In the genomic region with DNA sequence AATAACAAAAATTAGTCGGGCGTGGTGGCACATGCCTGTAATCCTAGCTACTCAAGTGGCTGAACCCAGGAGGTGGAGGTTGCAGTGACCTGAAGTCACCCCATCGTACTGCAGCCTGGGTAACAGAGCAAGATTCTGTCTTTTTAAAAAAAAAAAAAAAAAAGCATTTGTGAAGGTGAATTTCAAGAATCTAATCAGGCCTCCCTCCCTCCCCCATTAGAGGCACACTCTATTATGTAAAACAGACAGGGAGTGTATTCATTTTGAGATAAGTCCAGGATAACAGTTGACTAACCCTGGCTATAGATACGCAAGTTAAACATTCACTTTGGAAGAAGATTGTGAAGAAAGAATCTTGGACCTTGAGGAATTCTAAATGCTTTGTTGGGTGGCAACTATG, we compare ENCODE assay signal across 13 cellular contexts. TPM values are rescaled to one million over a fixed set of nuclear protein-coding genes. Genes with fewer than 3 reads are reported as not detected.
DNase-seq lines count a peak whose midpoint lies in the region; ATAC-seq and TF ChIP-seq lines count a peak whose summit lies in the region.
"Had no signal": no experiment of that assay in that cellular context is flagged by ENCODE, and none has a peak within 500 bp of the region (broad histone marks: within the 10 kb centered on the region; RNA-seq: fewer than 3 reads in every experiment).

No MANE protein-coding gene starts in this region.

- H3K9me3 ChIP-seq in SJCRH30 (replicated peaks), result no peaks in the 10 kb centered on the region

- POLR2A ChIA-PET in activated CD4-positive, alpha-beta T cell treated with anti-CD3 and anti-CD28 coated beads for 36 hours (lab: Charles Lee), result interaction anchor here (0.7 kb wide), 1 partner anchor 29 kb away, joined by 3 read pairs; no protein-coding TSS in a partner anchor
- POLR2A ChIA-PET in T-cell (lab: Charles Lee), result interaction anchor here in 1 of 2 donors (0.6 kb wide), 1 partner anchor 384 kb away, joined by 5 read pairs; no protein-coding TSS in a partner anchor

- no peaks in the 10 kb centered on the region for H3K27me3 Mint-ChIP-seq in activated CD4-positive, alpha-beta T cell treated with anti-CD3 and anti-CD28 coated beads for 36 hours
- H3K27me3 Mint-ChIP-seq in T-cell (no peaks in the 10 kb centered on the region), glutamatergic neuron (ENCODE audit: unreplicated experiment) (peaks cover 8% of the 10 kb centered on the region)

- H3K4me3 ChIP-seq in skin epidermis (peak overlapping the region in 6 of 7 experiments; percentile 53 to 86 (median 74)), SJCRH30 (no peak overlapping the region)

- H3K4me1 ChIP-seq in SJCRH30, result 0 out of 2 replicates have a peak, but pooled peaks cover 2% of the 10 kb centered on the region

- peak overlapping the region in 8 of 21 experiments; percentile 10 to 95 (median 94) for H3K27ac ChIP-seq in skin epidermis
- no peak overlapping the region for H3K27ac ChIP-seq in SJCRH30

- no peak for ATAC-seq in activated CD4-positive, alpha-beta T cell treated with anti-CD3 and anti-CD28 coated beads for 36 hours
- ATAC-seq in T-cell (replicated peaks in 1 of 4), result no peak

- TF ChIP-seq CTCF in glutamatergic neuron (IDR thresholded peaks at IDR 0.05; ENCODE audit: partially characterized antibody, unreplicated experiment), result no peak

- intact Hi-C loops in activated CD4-positive, alpha-beta T cell treated with anti-CD3 and anti-CD28 coated beads for 36 hours (cut with DNase I, micrococcal nuclease), result loop anchor here (5.0 to 10.0 kb wide), 5 partner anchors 65 to 723 kb away; a partner anchor contains a TSS

- H3K36me3 ChIP-seq in SJCRH30, result peaks cover 15% of the 10 kb centered on the region

- peaks cover 79% of the 10 kb centered on the region for H3K4me1 Mint-ChIP-seq in activated CD4-positive, alpha-beta T cell treated with anti-CD3 and anti-CD28 coated beads for 36 hours
- H3K4me1 Mint-ChIP-seq in T-cell (peaks cover 71 to 78% (median 78%) of the 10 kb centered on the region in 3 donors), glutamatergic neuron (ENCODE audit: low read depth, unreplicated experiment) (peaks cover 16% of the 10 kb centered on the region)

- no peaks in the 10 kb centered on the region for H3K27me3 ChIP-seq in SJCRH30

- DNase-seq in activated CD4-positive, alpha-beta T cell treated with anti-CD3 and anti-CD28 coated beads for 36 hours, result no peak
- DNase-seq in activated CD4-positive, alpha-beta T cell treated with anti-CD3 and anti-CD28 coated beads, Interleukin-2, amount 50 U/mL, for 4 hours, result no peak
- DNase-seq in T-cell (peak in 2 of 34 experiments; percentile 11 to 31), glutamatergic neuron (no peak), SJCRH30 (no peak), NCI-H2081 (lab: John Stamatoyannopoulos, UW) (no peak)
- DNase-seq in effector CD8-positive, alpha-beta T cell (lab: John Stamatoyannopoulos, UW), result no peak
- DNase-seq: H7; midbrain; MM.1S; stimulated activated CD4-positive, alpha-beta T cell treated with anti-CD3 and anti-CD28 coated beads, Interleukin-12 subunit alpha, Interleukin-12 subunit beta, amount 100 ng/mL, for 4 hours; SW 1271 had no signal

- peak overlapping the region; percentile 97 for H3K27ac Mint-ChIP-seq in activated CD4-positive, alpha-beta T cell treated with anti-CD3 and anti-CD28 coated beads for 36 hours
- peak overlapping the region; percentile 95 to 99 for H3K27ac Mint-ChIP-seq in T-cell
- no peak overlapping the region for H3K27ac Mint-ChIP-seq in glutamatergic neuron (ENCODE audit: unreplicated experiment)

- H3K4me3 Mint-ChIP-seq in activated CD4-positive, alpha-beta T cell treated with anti-CD3 and anti-CD28 coated beads for 36 hours, result peak overlapping the region; percentile 89
- peak overlapping the region; percentile 86 to 97 (median 93) for H3K4me3 Mint-ChIP-seq in T-cell
- H3K4me3 Mint-ChIP-seq in glutamatergic neuron (ENCODE audit: unreplicated experiment), result peak overlapping the region; percentile 89

- H3K9me3 Mint-ChIP-seq in activated CD4-positive, alpha-beta T cell treated with anti-CD3 and anti-CD28 coated beads for 36 hours (ENCODE audit: low read depth), result peaks cover 13% of the 10 kb centered on the region
- peaks cover 0 to 7% (median 4%) of the 10 kb centered on the region in 3 donors for H3K9me3 Mint-ChIP-seq in T-cell
- peaks cover 8% of the 10 kb centered on the region for H3K9me3 Mint-ChIP-seq in glutamatergic neuron (ENCODE audit: unreplicated experiment)

- CTCF ChIA-PET in activated CD4-positive, alpha-beta T cell treated with anti-CD3 and anti-CD28 coated beads for 36 hours (lab: Charles Lee), result interaction anchor here (1.0 to 1.1 kb wide), 2 partner anchors 201 to 309 kb away, joined by 3 to 4 read pairs; no protein-coding TSS in a partner anchor
- CTCF ChIA-PET in T-cell (lab: Charles Lee), result interaction anchor here in 1 of 2 donors (0.7 kb wide), 1 partner anchor 273 kb away, joined by 4 read pairs; no protein-coding TSS in a partner anchor

- H3K36me3 Mint-ChIP-seq in activated CD4-positive, alpha-beta T cell treated with anti-CD3 and anti-CD28 coated beads for 36 hours (ENCODE audit: low read depth), result peaks cover 68% of the 10 kb centered on the region
- H3K36me3 Mint-ChIP-seq in T-cell (peaks cover 69% of the 10 kb centered on the region), glutamatergic neuron (ENCODE audit: unreplicated experiment) (peaks cover 8% of the 10 kb centered on the region)

RNA-seq across cellular contexts. Expression of a gene that starts 2.9 kb away (rescaled TPM):
- 10 to 100 TPM; 52.0 to 78.8 TPM for total RNA-seq in activated CD4-positive, alpha-beta T cell treated with anti-CD3 and anti-CD28 coated beads for 36 hours
- total RNA-seq in T-cell (100 to 1,000 TPM; 196 to 351 (median 265) TPM), glutamatergic neuron (ENCODE audit: unreplicated experiment) (38.3 TPM)
- 30.6 and 38.3 TPM in 2 replicates for total RNA-seq in SJCRH30 (2014; rRNA removed; shearing (Covaris generic))
